Comparison of ENCODE assay signal across 10 cellular contexts in the genomic region with DNA sequence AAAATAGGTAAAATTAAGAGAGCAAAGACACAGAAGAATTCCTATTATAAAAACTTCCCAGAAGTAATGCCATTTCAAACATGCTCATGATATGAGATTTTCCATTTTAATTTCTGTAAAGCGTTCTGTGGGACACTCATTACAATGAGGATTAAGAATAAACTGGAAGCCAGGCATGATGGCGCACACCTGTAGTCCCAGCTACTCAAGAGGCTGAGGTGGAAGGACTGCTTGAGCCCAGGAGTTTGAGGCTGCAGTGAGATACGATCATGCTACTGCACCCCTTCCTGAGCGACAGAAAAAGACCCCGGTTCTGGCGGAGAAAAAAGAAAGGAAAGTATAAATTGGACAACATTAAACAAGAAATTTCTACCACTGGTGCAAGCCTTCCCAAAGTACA. TPM values are rescaled to one million over a fixed set of nuclear protein-coding genes. Genes with fewer than 3 reads are reported as not detected.
A peak's percentile ranks its signal among the peaks of the same experiment; 100 is the strongest.
DNase-seq lines count a peak whose midpoint lies in the region; ATAC-seq and TF ChIP-seq lines count a peak whose summit lies in the region.
"Had no signal": no experiment of that assay in that cellular context is flagged by ENCODE, and none has a peak within 500 bp of the region (broad histone marks: within the 10 kb centered on the region; RNA-seq: fewer than 3 reads in every experiment).

No MANE protein-coding gene starts in this region.

- H4K20me1 ChIP-seq in Loucy (ENCODE audit: insufficient read depth, low read length, poor library complexity, severe bottlenecking) (peaks cover 30% of the 10 kb centered on the region), neural progenitor cell (ENCODE audit: low read depth) (peaks cover 10% of the 10 kb centered on the region)

- no peaks in the 10 kb centered on the region for H3K9me2 ChIP-seq in Loucy (replicated peaks; ENCODE audit: low read depth, low read length)

- H3F3A ChIP-seq in Loucy (ENCODE audit: low read depth), result peaks cover 3% of the 10 kb centered on the region; the same call in 1 of the 2 replicates
- H3F3A ChIP-seq in neural progenitor cell (ENCODE audit: low read depth), result peaks cover 31% of the 10 kb centered on the region

- H3K4me1 ChIP-seq in Loucy (ENCODE audit: insufficient read depth, low read length, poor library complexity, severe bottlenecking) (peaks cover 17% of the 10 kb centered on the region), neural progenitor cell (peaks cover 11% of the 10 kb centered on the region)

- DNase-seq in NCI-H510A treated with DMSO at 0.1 percent for 48 hours (lab: John Stamatoyannopoulos, UW) (peak; percentile 39), NCI-H510A (lab: John Stamatoyannopoulos, UW) (no peak), neural progenitor cell (ENCODE audit: low spot score) (no peak), NCI-H345 treated with DMSO at 0.1 percent for 48 hours (lab: John Stamatoyannopoulos, UW; ENCODE audit: unreplicated experiment) (no peak), NCI-H146 treated with DMSO at 0.1 percent for 48 hours (lab: John Stamatoyannopoulos, UW; ENCODE audit: unreplicated experiment) (no peak)
- no peak for DNase-seq in central memory CD8-positive, alpha-beta T cell (ENCODE audit: low spot score in 2 of 2)
- DNase-seq: NCI-H774, stomach had no signal

- no peak for TF ChIP-seq CTCF in Loucy (conservative IDR thresholded peaks at IDR 0.05; ENCODE audit: low read length)
- no peak for TF ChIP-seq CTCF in neural progenitor cell (IDR thresholded peaks at IDR 0.05)

- no peak overlapping the region for H2AFZ ChIP-seq in Loucy (ENCODE audit: low read length)
- no peak overlapping the region for H2AFZ ChIP-seq in neural progenitor cell (replicated peaks)

- H3K4me3 ChIP-seq in Loucy (ENCODE audit: low read length, poor library complexity, severe bottlenecking) (peak overlapping the region; percentile 95), neural progenitor cell (peak overlapping the region; percentile 89)

- H3K36me3 ChIP-seq in Loucy (ENCODE audit: insufficient read depth, low read length) (peaks cover 20% of the 10 kb centered on the region; the same call in 1 of the 2 replicates), neural progenitor cell (peaks cover 36% of the 10 kb centered on the region)

- no peaks in the 10 kb centered on the region for H3K9me3 ChIP-seq in Loucy (ENCODE audit: insufficient read depth, low read depth, low read length)
- no peaks in the 10 kb centered on the region for H3K9me3 ChIP-seq in neural progenitor cell (ENCODE audit: low read depth)
- H3K9me3 ChIP-seq: stomach had no signal

- peaks cover 57% of the 10 kb centered on the region for H3K79me2 ChIP-seq in Loucy (ENCODE audit: insufficient read depth, low read length)
- peaks cover 57% of the 10 kb centered on the region for H3K79me2 ChIP-seq in neural progenitor cell (ENCODE audit: low read depth)

- H3K4me3 Mint-ChIP-seq in central memory CD8-positive, alpha-beta T cell, result peak overlapping the region; percentile 93
- H3K4me3 Mint-ChIP-seq in neural progenitor cell, result peak overlapping the region; percentile 100

- H3K27me3 Mint-ChIP-seq in central memory CD8-positive, alpha-beta T cell, result no peaks in the 10 kb centered on the region
- no peaks in the 10 kb centered on the region for H3K27me3 Mint-ChIP-seq in neural progenitor cell (ENCODE audit: insufficient read depth, low read depth)

- peaks cover 20% of the 10 kb centered on the region for H3K4me1 Mint-ChIP-seq in central memory CD8-positive, alpha-beta T cell
- H3K4me1 Mint-ChIP-seq in neural progenitor cell, result peaks cover 26% of the 10 kb centered on the region

- H3K27me3 ChIP-seq in Loucy (ENCODE audit: insufficient read depth, low read length, poor library complexity, severe bottlenecking), result no peaks in the 10 kb centered on the region
- no peaks in the 10 kb centered on the region for H3K27me3 ChIP-seq in neural progenitor cell
- H3K27me3 ChIP-seq: stomach had no signal

- no peak overlapping the region for H3K27ac ChIP-seq in neural progenitor cell
- H3K27ac ChIP-seq: stomach had no signal

- peak overlapping the region; percentile 58 for H3K27ac Mint-ChIP-seq in central memory CD8-positive, alpha-beta T cell (ENCODE audit: low read depth)
- peak overlapping the region; percentile 85 for H3K27ac Mint-ChIP-seq in neural progenitor cell

- peak overlapping the region; percentile 98 for H3K9ac ChIP-seq in Loucy (ENCODE audit: low read depth, low read length, poor library complexity, severe bottlenecking)
- peak overlapping the region; percentile 77 for H3K9ac ChIP-seq in neural progenitor cell

- peaks cover 4% of the 10 kb centered on the region for H3K36me3 Mint-ChIP-seq in central memory CD8-positive, alpha-beta T cell (ENCODE audit: insufficient read depth)
- H3K36me3 Mint-ChIP-seq in neural progenitor cell, result peaks cover 12% of the 10 kb centered on the region

- H3K9me3 Mint-ChIP-seq in central memory CD8-positive, alpha-beta T cell, result no peaks in the 10 kb centered on the region
- no peaks in the 10 kb centered on the region for H3K9me3 Mint-ChIP-seq in neural progenitor cell

- H3K4me2 ChIP-seq in Loucy (ENCODE audit: low read depth, low read length, poor library complexity, severe bottlenecking), result peak overlapping the region; percentile 84
- peak overlapping the region; percentile 92 for H3K4me2 ChIP-seq in neural progenitor cell

- ATAC-seq in central memory CD8-positive, alpha-beta T cell (replicated peaks; ENCODE audit: extremely low read depth, poor library complexity, severe bottlenecking), result no peak
- ATAC-seq in HG02938 (IDR thresholded peaks at IDR 0.05; ENCODE audit: unreplicated experiment), result no peak

RNA-seq across cellular contexts. Expression of a gene that starts 1.5 kb away (rescaled TPM):
- total RNA-seq in neural progenitor cell (ENCODE audit: low replicate concordance), result 51.6 and 85.4 TPM in 2 replicates

RNA-seq across cellular contexts. Expression of a gene that starts 57.0 kb away (rescaled TPM):
- 6.5 and 7.7 TPM in 2 replicates for total RNA-seq in neural progenitor cell (ENCODE audit: low replicate concordance)
